In the genomic region with DNA sequence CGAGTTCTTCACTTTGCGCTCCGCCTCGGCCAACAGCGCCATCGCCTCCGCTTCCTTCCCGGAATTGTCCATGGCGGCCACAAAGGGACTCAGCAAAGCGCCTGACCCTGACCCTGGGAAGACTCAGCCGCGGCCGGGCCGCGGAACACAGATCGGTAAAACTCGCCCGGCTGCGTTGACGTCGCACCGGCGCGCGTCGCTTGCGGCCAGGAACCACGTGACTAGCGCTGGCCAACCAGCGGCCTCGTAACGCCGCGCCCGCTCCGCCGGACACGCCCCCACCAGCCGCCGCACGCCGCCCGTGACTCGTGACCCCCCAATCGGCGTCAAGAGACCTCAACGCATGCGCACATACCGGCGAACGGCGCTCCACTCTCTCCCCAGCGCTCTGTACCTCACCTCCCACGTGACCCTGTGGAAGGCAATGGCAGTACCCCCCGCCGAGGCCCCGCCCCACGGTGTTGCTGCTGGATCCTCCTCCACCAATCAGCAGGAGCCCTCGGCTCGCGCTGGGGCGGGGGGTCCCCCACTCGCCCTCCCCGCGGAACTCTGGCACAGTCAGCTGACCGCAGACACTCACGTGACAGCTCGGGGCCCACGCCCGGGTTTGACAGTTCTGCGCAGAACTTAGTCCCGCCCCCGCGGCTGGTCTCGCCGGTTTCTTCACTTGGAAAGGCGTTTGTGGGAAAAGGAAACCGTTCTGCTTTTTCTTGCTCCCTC, we compare ENCODE assay signal across 8 cellular contexts. TPM values are rescaled to one million over a fixed set of nuclear protein-coding genes. Genes with fewer than 3 reads are reported as not detected.
DNase-seq lines count a peak whose midpoint lies in the region; ATAC-seq lines count a peak whose summit lies in the region.

A gene (minus strand): TSS at position 195 of the 720 bp plus-strand sequence. CDS start 123 bp downstream, at position 72.

- DNase-seq in DMS 273 treated with DMSO at 0.1 percent for 48 hours (lab: John Stamatoyannopoulos, UW), result peak; percentile 99
- DNase-seq in OCI-M2 (lab: John Stamatoyannopoulos, UW; ENCODE audit: unreplicated experiment), result peak; percentile 99
- peak; percentile 100 for DNase-seq in activated T-cell treated with anti-CD3 and anti-CD28 coated beads for 4 hours
- DNase-seq in epidermal melanocyte (ENCODE audit: insufficient read length, low spot score), result peak; percentile 98
- DNase-seq in middle frontal gyrus (ENCODE audit: extremely low spot score, low spot score), result peak; percentile 100
- peak; percentile 100 for DNase-seq in stimulated activated CD8-positive, alpha-beta memory T cell treated with anti-CD3 and anti-CD28 coated beads, Interleukin-2, amount 100 ng/mL, for 48 hours (ENCODE audit: low read depth in 2 of 2)

- H3K36me3 Mint-ChIP-seq in IgD-negative memory B cell, result peaks cover 2% of the 10 kb centered on the region

- H3K4me3 Mint-ChIP-seq in IgD-negative memory B cell, result peak within 1 kb of the TSS; percentile 97 to 99 (median 98)

- H3K4me1 Mint-ChIP-seq in IgD-negative memory B cell, result peaks cover 38 to 49% (median 40%) of the 10 kb centered on the region in 3 donors

- ATAC-seq in GM21529 (IDR thresholded peaks at IDR 0.05; ENCODE audit: unreplicated experiment), result peak; percentile 79

- peaks cover 3% of the 10 kb centered on the region for H3K27me3 Mint-ChIP-seq in IgD-negative memory B cell

- peak within 1 kb of the TSS; percentile 98 to 100 (median 98) for H3K27ac Mint-ChIP-seq in IgD-negative memory B cell

- no peaks in the 10 kb centered on the region for H3K9me3 Mint-ChIP-seq in IgD-negative memory B cell

RNA-seq across cellular contexts. Expression of the gene that starts here (rescaled TPM):
- 95.3 TPM for polyA plus RNA-seq in IgD-negative memory B cell

Comparison
In these comparisons a context has a peak if more than half of its experiments do, and no peak if none do; other contexts are left out.
1. Peak in every context shown above with its lines: DNase-seq and ATAC-seq.